ENCODE assay signal across 23 cellular contexts in the genomic region with DNA sequence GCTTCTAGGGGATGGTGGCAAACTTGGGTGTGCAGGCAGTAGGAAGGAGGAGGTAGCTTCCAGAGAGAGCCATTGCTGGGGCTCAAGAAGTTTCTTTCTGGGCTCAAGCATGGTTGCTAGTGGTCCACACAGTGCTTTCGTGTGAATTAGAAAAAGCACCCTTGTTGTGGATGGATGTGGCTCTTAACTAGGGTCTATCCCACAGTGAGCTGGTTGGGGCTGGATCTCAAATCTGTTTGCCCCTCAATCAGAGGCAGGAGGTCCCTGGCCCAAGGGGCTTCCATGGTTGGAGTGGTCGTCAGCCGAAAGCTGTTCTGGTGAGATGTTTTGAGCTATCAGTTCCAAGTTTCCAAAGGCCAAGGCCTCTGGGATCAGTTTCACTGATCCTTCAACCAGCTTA. TPM values are rescaled to one million over a fixed set of nuclear protein-coding genes. Genes with fewer than 3 reads are reported as not detected.
DNase-seq lines count a peak whose midpoint lies in the region; TF ChIP-seq lines count a peak whose summit lies in the region.
"Had no signal": no experiment of that assay in that cellular context is flagged by ENCODE, and none has a peak within 500 bp of the region (broad histone marks: within the 10 kb centered on the region; RNA-seq: fewer than 3 reads in every experiment).

No MANE protein-coding gene starts in this region.

- no peaks in the 10 kb centered on the region for H3K27me3 ChIP-seq in mammary epithelial cell (ENCODE audit: insufficient read depth, low read length)
- no peaks in the 10 kb centered on the region for H3K27me3 ChIP-seq in adrenal gland
- H3K27me3 ChIP-seq in thyroid gland: no peaks in the 10 kb centered on the region
- H3K27me3 ChIP-seq in H7 (ENCODE audit: control insufficient read depth, insufficient read depth, low read length): no peaks in the 10 kb centered on the region
- H3K27me3 ChIP-seq: SJCRH30 had no signal

- TF ChIP-seq CTCF in MCF 10A (IDR thresholded peaks at IDR 0.05; ENCODE audit: unreplicated experiment) (no peak), mammary epithelial cell (conservative IDR thresholded peaks at IDR 0.05 in 1 of 2, IDR thresholded peaks at IDR 0.05 in 1 of 2; ENCODE audit: extremely low read depth in 1 of 2, insufficient read depth in 1 of 2, low read depth in 1 of 2, low read length in 2 of 2) (no peak), adrenal gland (IDR thresholded peaks at IDR 0.05) (no peak), thyroid gland (IDR thresholded peaks at IDR 0.05) (no peak)

- H3K27ac Mint-ChIP-seq in MCF 10A (ENCODE audit: low read depth, unreplicated experiment): peak overlapping the region; percentile 87
- H3K27ac Mint-ChIP-seq in immature natural killer cell: peak overlapping the region; percentile 12 to 84 (median 74)
- H3K27ac Mint-ChIP-seq: GM23338, HFFc6 had no signal

- H3K4me2 ChIP-seq in mammary epithelial cell (ENCODE audit: insufficient read depth, low read depth, low read length): no peak overlapping the region
- H3K4me2 ChIP-seq: GM23338 had no signal

- H3K36me3 Mint-ChIP-seq in MCF 10A (ENCODE audit: insufficient read depth, unreplicated experiment) (peaks cover 100% of the 10 kb centered on the region), immature natural killer cell (peaks cover 0 to 5% (median 3%) of the 10 kb centered on the region in 3 donors)

- H3K9me3 Mint-ChIP-seq in MCF 10A (ENCODE audit: unreplicated experiment): no peaks in the 10 kb centered on the region
- H3K9me3 Mint-ChIP-seq in immature natural killer cell: no peaks in the 10 kb centered on the region
- H3K9me3 Mint-ChIP-seq: GM23338, HFFc6 had no signal

- H3K4me1 ChIP-seq in mammary epithelial cell (ENCODE audit: insufficient read depth, low read length): no peaks in the 10 kb centered on the region
- H3K4me1 ChIP-seq in adrenal gland (replicated peaks in 1 of 2): peaks cover 47 to 80% of the 10 kb centered on the region in 2 donors
- peaks cover 92 to 93% of the 10 kb centered on the region in 2 donors for H3K4me1 ChIP-seq in thyroid gland
- H3K4me1 ChIP-seq: BE2C, SJCRH30 had no signal

- H2AFZ ChIP-seq in mammary epithelial cell (ENCODE audit: low read depth, low read length): no peak overlapping the region
- H2AFZ ChIP-seq: GM23338 had no signal

- in situ Hi-C loops in mammary epithelial cell (cut with MboI; ENCODE audit: low sequenced_read_pairs in 2 of 2): no loop called here

- H3K4me1 Mint-ChIP-seq in MCF 10A (ENCODE audit: insufficient read depth, unreplicated experiment): peaks cover 77% of the 10 kb centered on the region
- peaks cover 91 to 100% of the 10 kb centered on the region in 2 donors for H3K4me1 Mint-ChIP-seq in immature natural killer cell

- H3K27me3 Mint-ChIP-seq in MCF 10A (ENCODE audit: insufficient read depth, unreplicated experiment) (no peaks in the 10 kb centered on the region), immature natural killer cell (ENCODE audit: low read depth in 3 of 3) (peaks cover 0 to 11% (median 3%) of the 10 kb centered on the region in 3 donors)

- no peak overlapping the region for H3K9ac ChIP-seq in mammary epithelial cell (ENCODE audit: insufficient read depth, low read length)

- TF ChIP-seq POLR2A in adrenal gland (IDR thresholded peaks at IDR 0.05) (no peak), thyroid gland (IDR thresholded peaks at IDR 0.05) (no peak)

- dilution Hi-C loops in mammary epithelial cell (cut with HindIII; ENCODE audit: low sequenced_read_pairs): no loop called here

- no peak overlapping the region for H3K4me3 Mint-ChIP-seq in MCF 10A (ENCODE audit: unreplicated experiment)
- peak overlapping the region in 3 of 5 donors; percentile 27 to 53 (median 43) for H3K4me3 Mint-ChIP-seq in immature natural killer cell
- H3K4me3 Mint-ChIP-seq: GM23338, HFFc6 had no signal

- H3K4me3 ChIP-seq in mammary epithelial cell (replicated peaks in 1 of 3; ENCODE audit: insufficient read depth in 1 of 3, low read depth in 2 of 3, low read length in 3 of 3) (no peak overlapping the region), adrenal gland (no peak overlapping the region), thyroid gland (replicated peaks in 1 of 3) (no peak overlapping the region), H7 (ENCODE audit: insufficient read depth, low read depth, low read length) (no peak overlapping the region)
- H3K4me3 ChIP-seq: GM23338, HAP-1, SJCRH30 had no signal

- H3K36me3 ChIP-seq in mammary epithelial cell (ENCODE audit: insufficient read depth, low read length) (no peaks in the 10 kb centered on the region), adrenal gland (replicated peaks in 1 of 2) (no peaks in the 10 kb centered on the region), thyroid gland (peaks cover 0 to 5% of the 10 kb centered on the region in 2 donors), H7 (replicated peaks; ENCODE audit: control insufficient read depth, insufficient read depth, low read length) (no peaks in the 10 kb centered on the region)
- H3K36me3 ChIP-seq: BE2C, HAP-1, SJCRH30 had no signal

- DNase-seq in MCF 10A (ENCODE audit: unreplicated experiment): no peak
- DNase-seq in mammary epithelial cell: no peak
- peak in 1 of 7 donors; percentile 48 for DNase-seq in adrenal gland
- no peak for DNase-seq in immature natural killer cell
- DNase-seq in thyroid gland: no peak
- no peak for DNase-seq in H7
- DNase-seq in NCI-H2081 (lab: John Stamatoyannopoulos, UW): no peak
- no peak for DNase-seq in NCI-H82 (lab: John Stamatoyannopoulos, UW)
- DNase-seq: 8988T; ACHN; BE2C; HFFc6; NCI-H1092 treated with DMSO at 0.1 percent for 48 hours; NCI-H1436; NCI-H187 treated with DMSO at 0.1 percent for 48 hours; NCI-H2107; NCI-H524; NCI-H748 treated with DMSO at 0.1 percent for 48 hours; NK-92 treated with Interleukin-12 subunit alpha and Interleukin-12 subunit beta, amount 100 ng/mL, for 24 hours; PC-3; SJCRH30 had no signal

- 94% methylated on average over 3 of the region's 3 CpGs for WGBS in mammary epithelial cell (ENCODE audit: low coverage, missing lambda C conversion rate)
- 92 to 96% (median 94%) methylated on average over 3 of the region's 3 CpGs for WGBS in adrenal gland, 4 donors
- 97 to 100% methylated on average over 2 to 3 of the region's 3 CpGs for WGBS in thyroid gland, 2 donors

- H3K79me2 ChIP-seq in mammary epithelial cell (ENCODE audit: insufficient read depth, low read length): no peaks in the 10 kb centered on the region

- POLR2A ChIA-PET in MCF 10A (lab: Yijun Ruan, JAX): interaction anchor here (1.2 kb wide), 1 partner anchor 11 kb away, joined by 3 read pairs; no protein-coding TSS in a partner anchor

- intact Hi-C loops in MCF 10A (cut with micrococcal nuclease): no loop called here
- intact Hi-C loops in mammary epithelial cell (cut with micrococcal nuclease): no loop called here
- intact Hi-C loops in adrenal gland (cut with DNase I): no loop called here
- intact Hi-C loops in thyroid gland (cut with DNase I): no loop called here

- H3K9me3 ChIP-seq in mammary epithelial cell (replicated peaks; ENCODE audit: insufficient read depth, low read length) (no peaks in the 10 kb centered on the region), adrenal gland (replicated peaks in 1 of 3) (no peaks in the 10 kb centered on the region), thyroid gland (no peaks in the 10 kb centered on the region)
- H3K9me3 ChIP-seq: BE2C, HAP-1, SJCRH30 had no signal

- BruUV-seq in MCF 10A (replicated peaks; lab: Mats Ljungman, UMichigan) (no TSS peak), mammary epithelial cell (replicated peaks; lab: Mats Ljungman, UMichigan) (no TSS peak)

- no peaks in the 10 kb centered on the region for H4K20me1 ChIP-seq in mammary epithelial cell (ENCODE audit: insufficient read depth, low read length)

- H3K27ac ChIP-seq in mammary epithelial cell (ENCODE audit: insufficient read depth, low read depth, low read length) (no peak overlapping the region), adrenal gland (peak overlapping the region in 3 of 5 donors; percentile 8 to 62 (median 57)), thyroid gland (peak overlapping the region in 2 of 3 donors; percentile 33 to 97)
- H3K27ac ChIP-seq: SJCRH30 had no signal

- CTCF ChIA-PET in MCF 10A (lab: Yijun Ruan, JAX) (interaction anchor here (0.6 kb wide), 1 partner anchor 16 kb away, joined by 3 read pairs; no protein-coding TSS in a partner anchor), mammary epithelial cell (lab: Charles Lee; ENCODE audit: low non-redundant PET) (interaction anchor here (0.6 kb wide), 1 partner anchor 548 kb away, joined by 4 read pairs; no protein-coding TSS in a partner anchor)

RNA-seq across cellular contexts. Expression of a gene that starts 35.0 kb away (rescaled TPM):
- 70.4 and 75.3 TPM in 2 replicates for total RNA-seq in MCF 10A (2022)
- total RNA-seq in mammary epithelial cell: 10 to 100 TPM in 1 of 2 donors, 1 to 10 TPM in 1; 1.6 to 20.2 TPM
- 0.48 TPM for polyA plus RNA-seq in mammary epithelial cell
- polyA minus RNA-seq in mammary epithelial cell: 1.7 TPM
- 100 to 1,000 TPM in 1 of 8 donors, 10 to 100 TPM in 7; 25.3 to 119 (median 68.6) TPM for total RNA-seq in adrenal gland
- 10 to 100 TPM; 16.0 to 36.0 (median 16.0) TPM for polyA plus RNA-seq in adrenal gland
- polyA plus RNA-seq in immature natural killer cell: 100 to 1,000 TPM in 1 of 3 donors, 10 to 100 TPM in 2; 90.4 to 197 (median 92.5) TPM
- 100 to 1,000 TPM; 157 to 385 (median 177) TPM for total RNA-seq in thyroid gland
- total RNA-seq in H7 (2014; rRNA removed; shearing (Covaris generic)): not detected in 2 replicates
- total RNA-seq: HFFc6, PC-3, SJCRH30 had no signal
